In the genomic region with DNA sequence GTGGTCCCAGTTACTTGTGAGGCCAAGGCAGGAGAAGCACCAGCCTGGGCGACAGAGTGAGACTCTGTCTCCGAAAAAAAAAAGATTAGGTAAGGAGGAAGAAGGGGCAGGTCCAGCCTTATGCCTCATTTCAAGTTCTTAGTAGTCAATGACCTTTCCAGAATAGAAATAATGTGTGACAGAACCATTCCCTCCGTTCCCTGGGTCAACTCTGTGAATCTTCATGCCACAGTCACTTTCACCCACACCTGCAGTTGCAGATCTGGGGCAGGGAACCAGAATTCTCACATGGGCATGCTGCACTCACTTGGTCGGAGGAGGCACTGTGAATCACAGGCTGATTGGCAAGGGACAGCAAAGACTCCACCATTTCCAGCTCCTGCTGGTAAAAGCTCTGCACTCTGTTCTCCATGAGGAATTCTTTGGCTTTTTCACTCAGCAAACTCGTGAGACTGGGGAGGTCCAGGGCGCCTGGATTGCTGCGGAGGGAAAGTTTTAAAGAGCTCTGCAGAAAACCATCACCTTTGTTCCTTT, we compare ENCODE assay signal across 17 cellular contexts. TPM values are rescaled to one million over a fixed set of nuclear protein-coding genes. Genes with fewer than 3 reads are reported as not detected.
DNase-seq lines count a peak whose midpoint lies in the region; ATAC-seq and TF ChIP-seq lines count a peak whose summit lies in the region.
"Had no signal": no experiment of that assay in that cellular context is flagged by ENCODE, and none has a peak within 500 bp of the region (broad histone marks: within the 10 kb centered on the region; RNA-seq: fewer than 3 reads in every experiment).

No MANE protein-coding gene starts in this region.

- H3K4me1 ChIP-seq in PC-3 (ENCODE audit: insufficient read depth, low read length): peaks cover 37% of the 10 kb centered on the region
- H3K4me1 ChIP-seq: prostate gland had no signal

- DNase-seq in AG20443 (ENCODE audit: low spot score) (peak; percentile 26), PC-3 (no peak), fibroblast of gingiva (ENCODE audit: low read depth) (peak; percentile 45), sciatic nerve (ENCODE audit: low spot score) (no peak), NOMO-1 (lab: John Stamatoyannopoulos, UW; ENCODE audit: unreplicated experiment in 2 of 2) (no peak), GM03348 (ENCODE audit: low spot score) (no peak)
- DNase-seq in activated CD8-positive, alpha-beta memory T cell treated with anti-CD3 and anti-CD28 coated beads, Interleukin-2, amount 50 U/mL, for 4 hours: no peak
- DNase-seq: effector CD4-positive, alpha-beta T cell; NCI-H187 treated with DMSO at 0.1 percent for 48 hours; SHP77; stimulated activated CD4-positive, alpha-beta T cell treated with anti-CD3 and anti-CD28 coated beads, Interleukin-12 subunit alpha, Interleukin-12 subunit beta, amount 100 ng/mL, for 4 hours; transverse colon had no signal

- CTCF ChIA-PET in PC-3 (lab: Charles Lee): interaction anchor here (0.6 kb wide), 1 partner anchor 223 kb away, joined by 4 read pairs; no protein-coding TSS in a partner anchor

- no peak overlapping the region for H3K4me3 ChIP-seq in PC-3 (ENCODE audit: low read length)
- H3K4me3 ChIP-seq: HAP-1, prostate gland, transverse colon had no signal

- H3K9ac ChIP-seq in PC-3 (ENCODE audit: low read length): 0 out of 2 replicates have a peak overlapping the region, but pooled peaks have one; percentile 81

- TF ChIP-seq POLR2A in GM18505 (IDR thresholded peaks at IDR 0.05; ENCODE audit: borderline replicate concordance, extremely low read depth, insufficient read depth, insufficient read length): no peak

- TF ChIP-seq CTCF in PC-3 (conservative IDR thresholded peaks at IDR 0.05; ENCODE audit: low read depth, low read length): no peak

- H3K9me2 ChIP-seq in PC-3 (replicated peaks; ENCODE audit: low read length): no peaks in the 10 kb centered on the region

- H3K36me3 ChIP-seq in PC-3 (ENCODE audit: low read depth, low read length): peaks cover 9% of the 10 kb centered on the region; the same call in 1 of the 2 replicates
- H3K36me3 ChIP-seq: HAP-1, prostate gland had no signal

- no peaks in the 10 kb centered on the region for H3K79me2 ChIP-seq in PC-3 (ENCODE audit: low read length)

- H3K9me3 ChIP-seq in PC-3 (ENCODE audit: low read length): no peaks in the 10 kb centered on the region
- H3K9me3 ChIP-seq: HAP-1, prostate gland, transverse colon had no signal

- no peak overlapping the region for H3K4me2 ChIP-seq in PC-3 (ENCODE audit: low read length)

- H3K27me3 ChIP-seq in PC-3 (ENCODE audit: low read length): no peaks in the 10 kb centered on the region
- H3K27me3 ChIP-seq: transverse colon had no signal

- POLR2A ChIA-PET in PC-3 (lab: Charles Lee; ENCODE audit: unreplicated experiment): no interaction called here

- BruUV-seq in PC-3 (replicated peaks; lab: Mats Ljungman, UMichigan): no TSS peak

- no peaks in the 10 kb centered on the region for H4K20me1 ChIP-seq in PC-3 (ENCODE audit: low read length)

- intact Hi-C loops in PC-3 (cut with micrococcal nuclease): no loop called here
- intact Hi-C loops in sciatic nerve (cut with DNase I): no loop called here

- no peaks in the 10 kb centered on the region for H3F3A ChIP-seq in PC-3 (ENCODE audit: low read length, unreplicated experiment)

- no peak for ATAC-seq in PC-3
- ATAC-seq in sciatic nerve: peak; percentile 27
- no peak for ATAC-seq in GM18505 (IDR thresholded peaks at IDR 0.05; ENCODE audit: unreplicated experiment)
- ATAC-seq: WTC11 had no signal

- H2AFZ ChIP-seq in PC-3 (ENCODE audit: low read length): no peak overlapping the region

- peak overlapping the region; percentile 98; the same call in 1 of the 2 replicates for H3K27ac ChIP-seq in PC-3 (ENCODE audit: low read length)
- H3K27ac ChIP-seq: HL-60, prostate gland had no signal

RNA-seq across cellular contexts. Expression of a gene that starts 20.7 kb away (rescaled TPM):
- total RNA-seq in PC-3 (2014; rRNA removed): 20.0 and 33.5 TPM in 2 replicates
- total RNA-seq in sciatic nerve: 14.5 TPM

RNA-seq across cellular contexts. Expression of a gene that starts 41.9 kb away (rescaled TPM):
- 2.9 and 3.4 TPM in 2 replicates for total RNA-seq in PC-3 (2014; rRNA removed)
- total RNA-seq in sciatic nerve: 166 TPM

Comparison
In these comparisons a context has a peak if more than half of its experiments do, and no peak if none do; other contexts are left out.
1. DNase-seq: peak in AG20443 (single experiment) and fibroblast of gingiva (single experiment); none in PC-3 (single experiment), sciatic nerve (single experiment), NOMO-1 (0 of 2), activated CD8-positive, alpha-beta memory T cell treated with anti-CD3 and anti-CD28 coated beads, Interleukin-2, amount 50 U/mL, for 4 hours (single experiment) and GM03348 (single experiment).
2. RNA of a gene that starts 41.9 kb away (total RNA-seq): 166 TPM in sciatic nerve (single experiment); 2.9 to 3.4 TPM in PC-3; every median in the first group is over 10 times any median in the second.